Comparison of ENCODE assay signal across 21 cellular contexts in the genomic region with DNA sequence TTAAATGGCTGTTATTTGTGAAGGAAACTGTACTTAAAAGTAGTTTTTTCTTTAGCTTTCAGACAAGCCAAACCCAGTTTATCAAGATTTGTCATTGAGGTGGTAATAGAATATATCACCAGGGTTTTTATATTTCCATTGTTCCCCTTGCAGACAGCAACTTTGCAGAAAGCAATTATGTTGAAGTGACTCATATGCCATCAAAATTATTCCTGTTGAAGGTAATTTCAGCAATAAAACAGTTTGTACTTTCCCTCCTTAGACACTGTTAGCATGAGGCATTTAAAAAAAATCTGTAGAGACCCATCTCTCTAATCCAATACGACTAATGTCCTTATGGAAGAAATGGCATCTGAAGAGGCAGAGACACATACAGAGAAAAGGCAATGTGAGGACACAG.
A peak's percentile ranks its signal among the peaks of the same experiment; 100 is the strongest.
DNase-seq lines count a peak whose midpoint lies in the region; ATAC-seq, FAIRE-seq and TF ChIP-seq lines count a peak whose summit lies in the region.
"Had no signal": no experiment of that assay in that cellular context is flagged by ENCODE, and none has a peak within 500 bp of the region (broad histone marks: within the 10 kb centered on the region; RNA-seq: fewer than 3 reads in every experiment).

No MANE protein-coding gene starts in this region.

- H3K9me3 ChIP-seq in astrocyte (ENCODE audit: insufficient read depth, low read depth, low read length) (no peaks in the 10 kb centered on the region), body of pancreas (no peaks in the 10 kb centered on the region)

- H3K79me2 ChIP-seq in astrocyte (ENCODE audit: insufficient read depth, low read length) = no peaks in the 10 kb centered on the region

- no peaks in the 10 kb centered on the region for H3K9me3 Mint-ChIP-seq in astrocyte (ENCODE audit: unreplicated experiment)
- H3K9me3 Mint-ChIP-seq: CD8-positive, alpha-beta T cell; neural progenitor cell had no signal

- H3K4me1 ChIP-seq in astrocyte (ENCODE audit: insufficient read depth, low read length) (peaks cover 8% of the 10 kb centered on the region), body of pancreas (no peaks in the 10 kb centered on the region)
- H3K4me1 ChIP-seq: neural progenitor cell had no signal

- WGBS in body of pancreas, 2 donors = 79 to 91% methylated on average over 1 of the region's 1 CpG

- H3K9ac ChIP-seq in astrocyte (ENCODE audit: low read length) = no peak overlapping the region
- H3K9ac ChIP-seq: neural progenitor cell had no signal

- H3K4me3 ChIP-seq in astrocyte (ENCODE audit: insufficient read depth, low read depth, low read length) (no peak overlapping the region), body of pancreas (no peak overlapping the region)
- H3K4me3 ChIP-seq: cardiac muscle cell, neural progenitor cell had no signal

- H3K36me3 ChIP-seq in astrocyte (ENCODE audit: insufficient read depth, low read length) (no peaks in the 10 kb centered on the region), body of pancreas (replicated peaks in 1 of 2; ENCODE audit: insufficient read depth in 1 of 2, low read depth in 2 of 2) (no peaks in the 10 kb centered on the region)
- H3K36me3 ChIP-seq: cardiac muscle cell, neural progenitor cell had no signal

- no peaks in the 10 kb centered on the region for H4K20me1 ChIP-seq in astrocyte (ENCODE audit: insufficient read depth, low read length)

- H2AFZ ChIP-seq in astrocyte (ENCODE audit: low read depth, low read length) = no peak overlapping the region
- H2AFZ ChIP-seq: neural progenitor cell had no signal

- TF ChIP-seq CTCF in astrocyte (IDR thresholded peaks at IDR 0.05; ENCODE audit: insufficient read depth, low read depth, low read length) (no peak), body of pancreas (IDR thresholded peaks at IDR 0.05) (no peak)

- peak; percentile 40 for DNase-seq in A172 (ENCODE audit: low spot score)
- peak; percentile 14 for DNase-seq in HPDE6-E6E7 (ENCODE audit: extremely low spot score)
- DNase-seq in astrocyte (ENCODE audit: low read depth) = no peak
- DNase-seq in left colon = no peak
- DNase-seq in body of pancreas = no peak
- DNase-seq: activated CD4-positive, alpha-beta T cell treated with anti-CD3 and anti-CD28 coated beads for 1 hour; activated CD8-positive, alpha-beta memory T cell treated with anti-CD3 and anti-CD28 coated beads, Interleukin-2, amount 50 U/mL, for 4 hours; activated naive CD4-positive, alpha-beta T cell treated with anti-CD3 and anti-CD28 coated beads, Interleukin-2, amount 10 ng/mL, durations not matched to agents 7 days and 5 days; CD8-positive, alpha-beta T cell; DMS79 treated with DMSO at 0.1 percent for 48 hours; effector CD4-positive, alpha-beta T cell; H7; kidney; NCI-H187 treated with DMSO at 0.1 percent for 48 hours; NCI-H524 treated with DMSO at 0.1 percent for 48 hours; SIG-M5 had no signal

- no peak overlapping the region for H3K27ac ChIP-seq in astrocyte (ENCODE audit: low read depth, low read length)
- H3K27ac ChIP-seq in body of pancreas = no peak overlapping the region
- H3K27ac ChIP-seq: cardiac muscle cell, neural progenitor cell had no signal

- ATAC-seq in left colon = peak; percentile 91
- no peak for ATAC-seq in HG03108 (IDR thresholded peaks at IDR 0.05; ENCODE audit: unreplicated experiment)
- no peak for ATAC-seq in body of pancreas
- ATAC-seq in HG03460 (IDR thresholded peaks at IDR 0.05; ENCODE audit: unreplicated experiment) = no peak
- no peak for ATAC-seq in esophagus mucosa
- ATAC-seq: CD8-positive, alpha-beta T cell had no signal

- H3K27me3 Mint-ChIP-seq in astrocyte (ENCODE audit: low read depth, unreplicated experiment) = no peaks in the 10 kb centered on the region

- no peak overlapping the region for H3K27ac Mint-ChIP-seq in astrocyte (ENCODE audit: unreplicated experiment)
- H3K27ac Mint-ChIP-seq: activated naive CD4-positive, alpha-beta T cell treated with anti-CD3 and anti-CD28 coated beads, Interleukin-2, amount 10 ng/mL, durations not matched to agents 7 days and 5 days; CD8-positive, alpha-beta T cell; neural progenitor cell had no signal

- no peak overlapping the region for H3K4me2 ChIP-seq in astrocyte (ENCODE audit: low read length)
- H3K4me2 ChIP-seq: neural progenitor cell had no signal

- peaks cover 9% of the 10 kb centered on the region for H3K4me1 Mint-ChIP-seq in astrocyte (ENCODE audit: low read depth, unreplicated experiment)
- H3K4me1 Mint-ChIP-seq: activated naive CD4-positive, alpha-beta T cell treated with anti-CD3 and anti-CD28 coated beads, Interleukin-2, amount 10 ng/mL, durations not matched to agents 7 days and 5 days; neural progenitor cell had no signal

- intact Hi-C loops in left colon (cut with DNase I, micrococcal nuclease) = no loop called here
- intact Hi-C loops in body of pancreas (cut with DNase I) = no loop called here

- TF ChIP-seq POLR2A in body of pancreas (IDR thresholded peaks at IDR 0.05) = no peak

- H3K4me3 Mint-ChIP-seq in astrocyte (ENCODE audit: unreplicated experiment) = no peak overlapping the region
- H3K4me3 Mint-ChIP-seq: activated naive CD4-positive, alpha-beta T cell treated with anti-CD3 and anti-CD28 coated beads, Interleukin-2, amount 10 ng/mL, durations not matched to agents 7 days and 5 days; CD8-positive, alpha-beta T cell; neural progenitor cell had no signal

- H3K27me3 ChIP-seq in astrocyte (ENCODE audit: insufficient read depth, low read length) (no peaks in the 10 kb centered on the region), body of pancreas (no peaks in the 10 kb centered on the region)
- H3K27me3 ChIP-seq: cardiac muscle cell, neural progenitor cell had no signal

- H3K36me3 Mint-ChIP-seq in astrocyte (ENCODE audit: low read depth, unreplicated experiment) = no peaks in the 10 kb centered on the region
- H3K36me3 Mint-ChIP-seq: CD8-positive, alpha-beta T cell; neural progenitor cell had no signal

- peak; percentile 72 for FAIRE-seq in astrocyte (lab: Jason Lieb, UNC)
- FAIRE-seq: kidney had no signal

Comparison
In these comparisons a context has a peak if more than half of its experiments do, and no peak if none do; other contexts are left out.
1. DNase-seq: peak in A172 (single experiment) and HPDE6-E6E7 (single experiment); none in astrocyte (single experiment), left colon (0 of 2) and body of pancreas (0 of 4).